6 cellular contexts compared by ENCODE assay signal in the genomic region with DNA sequence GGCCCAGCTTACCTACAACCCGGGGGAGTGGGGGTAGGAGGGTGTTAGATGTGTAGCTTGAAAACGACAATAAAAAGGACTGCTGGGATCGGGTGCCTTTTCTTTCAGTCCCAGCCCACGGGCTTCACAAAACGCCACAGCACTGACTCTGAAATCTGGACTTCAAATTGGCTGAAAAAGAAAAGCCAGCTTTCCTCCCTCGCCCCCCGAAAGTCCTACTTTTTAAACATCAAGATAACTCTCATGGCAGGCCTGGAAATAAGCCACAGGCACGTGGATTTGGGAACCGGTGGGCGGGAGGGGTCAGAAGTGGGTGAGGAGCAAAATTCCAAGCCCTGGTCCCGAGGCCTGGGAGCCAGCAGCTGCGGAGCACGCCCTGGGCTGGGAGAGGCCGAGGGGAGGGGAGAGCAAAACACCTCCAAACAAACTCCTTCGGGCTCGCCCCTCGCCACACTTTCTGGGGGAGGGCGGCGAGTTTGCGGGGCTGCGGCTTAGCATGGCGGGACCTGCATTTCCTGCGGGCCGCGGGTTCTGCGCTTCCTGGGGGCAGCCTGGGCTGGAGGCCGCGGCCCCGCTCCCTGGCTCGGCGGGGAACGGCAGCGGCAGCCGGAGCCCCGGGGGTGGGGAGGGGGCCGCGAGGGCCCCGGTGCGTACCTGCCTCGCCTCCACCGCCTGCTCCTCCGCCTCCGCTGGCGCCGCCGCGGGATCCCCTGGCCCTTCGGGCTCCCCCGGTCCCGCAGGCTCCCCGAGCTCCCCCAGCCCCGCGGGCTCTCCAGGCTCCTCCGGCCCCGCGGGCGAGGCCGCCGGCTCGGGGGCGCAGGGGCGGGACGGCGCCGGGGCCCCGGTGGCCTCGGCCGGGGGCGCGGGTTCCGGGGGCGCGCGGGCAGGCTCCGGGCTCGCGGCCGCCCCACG. TPM values are rescaled to one million over a fixed set of nuclear protein-coding genes. Genes with fewer than 3 reads are reported as not detected.
DNase-seq lines count a peak whose midpoint lies in the region; ATAC-seq, FAIRE-seq and TF ChIP-seq lines count a peak whose summit lies in the region.
"Not testable (repeated sequence)": the region's sequence is repeated elsewhere in the genome, so short reads cannot be mapped to it uniquely, and the experiment has no call there.

No MANE protein-coding gene starts in this region.

- DNase-seq in A673 (ENCODE audit: low spot score); WERI-Rb-1: not testable (repeated sequence)
- DNase-seq in colonic mucosa, result peak; percentile 53
- DNase-seq in pancreas, result peak in 4 of 6 donors; percentile 55 to 78 (median 66)

- H3K27ac ChIP-seq in A673 (ENCODE audit: low read depth, low read length, poor library complexity, severe bottlenecking), result peak overlapping the region; percentile 71
- peak overlapping the region; percentile 78 for H3K27ac ChIP-seq in WERI-Rb-1
- H3K27ac ChIP-seq in colonic mucosa, result peak overlapping the region; percentile 74
- not testable (repeated sequence) for H3K27ac ChIP-seq in iPS-20b (ENCODE audit: low read length)
- H3K27ac ChIP-seq in pancreas, result peak overlapping the region; percentile 76 to 81 (median 78)

- not testable (repeated sequence) for TF ChIP-seq CTCF in A673 (conservative IDR thresholded peaks at IDR 0.05; ENCODE audit: low read depth, low read length); WERI-Rb-1 (IDR thresholded peaks at IDR 0.05; ENCODE audit: low read depth, low read length); colonic mucosa (IDR thresholded peaks at IDR 0.05); pancreas (IDR thresholded peaks at IDR 0.05)

- intact Hi-C loops in A673 (cut with micrococcal nuclease; ENCODE audit: unreplicated experiment), result loop anchor here (10.0 kb wide), 1 partner anchor 145 kb away; a partner anchor contains a TSS
- intact Hi-C loops in colonic mucosa (cut with DNase I), result loop anchor here (10.0 kb wide), 1 partner anchor 155 kb away; no protein-coding TSS in a partner anchor
- intact Hi-C loops in pancreas (cut with DNase I), result loop anchor here in 1 of 3 donors (10.0 kb wide), 1 partner anchor 175 kb away; a partner anchor contains a TSS

- not testable (repeated sequence) for BruUV-seq in A673 (replicated peaks; lab: Mats Ljungman, UMichigan)

- not testable (repeated sequence) for H3K9me3 ChIP-seq in A673 (ENCODE audit: low read depth, low read length, poor library complexity, severe bottlenecking); WERI-Rb-1 (ENCODE audit: severe bottlenecking); colonic mucosa; iPS-20b (ENCODE audit: insufficient read depth, low read depth, low read length); pancreas

- H3K4me1 ChIP-seq in A673 (ENCODE audit: insufficient read depth, low read length, poor library complexity, severe bottlenecking) (peaks cover 31% of the 10 kb centered on the region), iPS-20b (ENCODE audit: insufficient read depth, low read length) (peaks cover 24% of the 10 kb centered on the region), pancreas (peaks cover 8 to 13% (median 12%) of the 10 kb centered on the region in 3 donors)
- not testable (repeated sequence) for H3K4me1 ChIP-seq in colonic mucosa

- not testable (repeated sequence) for H3K27me3 ChIP-seq in A673 (replicated peaks; ENCODE audit: insufficient read depth, low read depth, low read length, poor library complexity); WERI-Rb-1 (ENCODE audit: insufficient read depth, low read depth, severe bottlenecking); colonic mucosa; pancreas
- peaks cover 23% of the 10 kb centered on the region for H3K27me3 ChIP-seq in iPS-20b (ENCODE audit: insufficient read depth, low read length)

- not testable (repeated sequence) for FAIRE-seq in pancreas (lab: Jason Lieb, UNC)

- CTCF ChIA-PET in A673 (lab: Charles Lee), result interaction anchor here (0.5 kb wide), 1 partner anchor 26 kb away, joined by 16 read pairs; no protein-coding TSS in a partner anchor

- H3K9ac ChIP-seq in colonic mucosa (ENCODE audit: low read depth in 2 of 2, low read length in 2 of 2) (peak overlapping the region; percentile 35 to 66), iPS-20b (ENCODE audit: low read depth, low read length) (peak overlapping the region; percentile 37; the same call in 1 of the 2 replicates)

- 3 to 4% methylated on average over 21 to 52 of the region's 79 CpGs for WGBS in pancreas, 2 donors

- H3K4me3 ChIP-seq in A673 (ENCODE audit: low read depth, low read length, poor library complexity, severe bottlenecking), result peak overlapping the region; percentile 58
- H3K4me3 ChIP-seq in WERI-Rb-1 (ENCODE audit: low read depth, low read length), result peak overlapping the region; percentile 67
- peak overlapping the region; percentile 53 for H3K4me3 ChIP-seq in colonic mucosa
- peak overlapping the region; percentile 67 for H3K4me3 ChIP-seq in iPS-20b (ENCODE audit: low read length)
- H3K4me3 ChIP-seq in pancreas, result peak overlapping the region; percentile 49 to 69 (median 60)

- ATAC-seq in HG03045 (IDR thresholded peaks at IDR 0.05; ENCODE audit: unreplicated experiment) (peak; percentile 10), pancreas (peak in 3 of 4 donors; percentile 31 to 62 (median 44))

- not testable (repeated sequence) for H3K36me3 ChIP-seq in A673 (ENCODE audit: insufficient read depth, low read length, poor library complexity, severe bottlenecking); colonic mucosa; iPS-20b (ENCODE audit: insufficient read depth, low read depth, low read length); pancreas
- peaks cover 30% of the 10 kb centered on the region for H3K36me3 ChIP-seq in WERI-Rb-1

- POLR2A ChIA-PET in A673 (lab: Charles Lee; ENCODE audit: low non-redundant PET), result interaction anchor here (0.6 kb wide), 1 partner anchor 206 kb away, joined by 3 read pairs; no protein-coding TSS in a partner anchor

RNA-seq across cellular contexts. Expression of a gene that starts 0.6 kb away (rescaled TPM):
- total RNA-seq in A673 (2021) (61.5 and 62.8 TPM in 2 replicates), colonic mucosa (10 to 100 TPM; 20.3 to 39.3 TPM), pancreas (100 to 1,000 TPM in 1 of 6 donors, 10 to 100 TPM in 5; 32.0 to 102 (median 43.7) TPM)
- 100 to 1,000 TPM in 1 of 2 donors, 10 to 100 TPM in 1; 38.9 to 137 TPM for polyA plus RNA-seq in pancreas

RNA-seq across cellular contexts. Expression of a gene that starts 16.2 kb away (rescaled TPM):
- 66.9 and 77.6 TPM in 2 replicates for total RNA-seq in A673 (2021)
- total RNA-seq in colonic mucosa, result 10 to 100 TPM; 38.6 to 41.6 TPM
- total RNA-seq in pancreas, result 10 to 100 TPM; 12.4 to 18.2 (median 15.1) TPM
- 10 to 100 TPM; 30.3 to 54.0 TPM for polyA plus RNA-seq in pancreas

RNA-seq across cellular contexts. Expression of a gene that starts 16.4 kb away (rescaled TPM):
- total RNA-seq in A673 (2021), result 42.4 and 46.0 TPM in 2 replicates
- 10 to 100 TPM; 21.7 to 29.7 TPM for total RNA-seq in colonic mucosa
- 10 to 100 TPM; 14.4 to 23.4 (median 19.9) TPM for total RNA-seq in pancreas
- polyA plus RNA-seq in pancreas, result 10 to 100 TPM; 23.2 to 34.1 TPM

RNA-seq across cellular contexts. Expression of a gene that starts 26.9 kb away (rescaled TPM):
- total RNA-seq in A673 (2021), result 406 and 440 TPM in 2 replicates
- total RNA-seq in colonic mucosa, result 100 to 1,000 TPM; 163 to 300 TPM
- 10 to 100 TPM; 41.6 to 87.0 (median 62.1) TPM for total RNA-seq in pancreas
- 100 to 1,000 TPM in 1 of 2 donors, 10 to 100 TPM in 1; 74.5 to 144 TPM for polyA plus RNA-seq in pancreas

RNA-seq across cellular contexts. Expression of a gene that starts 27.7 kb away (rescaled TPM):
- total RNA-seq in A673 (2021), result 37.4 and 38.8 TPM in 2 replicates
- 10 to 100 TPM; 24.9 to 38.9 TPM for total RNA-seq in colonic mucosa
- total RNA-seq in pancreas, result 10 to 100 TPM in 3 of 6 donors, 1 to 10 TPM in 3; 8.3 to 14.6 (median 10.1) TPM
- polyA plus RNA-seq in pancreas, result 10 to 100 TPM in 1 of 2 donors, 1 to 10 TPM in 1; 5.9 to 13.4 TPM
